11 cellular contexts compared by ENCODE assay signal in genomic region chrX:155745792-155746191, GRCh38.
DNase-seq lines count a peak whose midpoint lies in the region; ATAC-seq and TF ChIP-seq lines count a peak whose summit lies in the region.
"Had no signal": no experiment of that assay in that cellular context is flagged by ENCODE, and none has a peak within 500 bp of the region (broad histone marks: within the 10 kb centered on the region; RNA-seq: fewer than 3 reads in every experiment).

No MANE protein-coding gene starts in this region.

- no peaks in the 10 kb centered on the region for H3F3A ChIP-seq in GM23248 (ENCODE audit: insufficient read depth)

- no peak overlapping the region for H3K4me2 ChIP-seq in GM23248 (ENCODE audit: unreplicated experiment)

- no peak overlapping the region for H2AFZ ChIP-seq in GM23248

- ATAC-seq in HG02852 (IDR thresholded peaks at IDR 0.05; ENCODE audit: unreplicated experiment), result no peak
- ATAC-seq: left lobe of liver; stimulated activated naive B cell treated with anti-CD40 and anti-IgM and Interleukin-4, amounts not matched to agents 10 μg/mL and 1 μg/mL and 100 μg/mL, for 72 hours had no signal

- 29 to 35% methylated on average over 2 of the region's 2 CpGs for WGBS in GM23248 (ENCODE audit: low coverage in 1 of 2, low lambda C conversion rate in 2 of 2, missing lambda C conversion rate in 2 of 2), 2 experiments
- WGBS in adrenal gland, 4 donors, result 12 to 54% (median 28%) methylated on average over 2 of the region's 2 CpGs

- in situ Hi-C loops in GM23248 (cut with MboI), result no loop called here

- TF ChIP-seq CTCF in adrenal gland (IDR thresholded peaks at IDR 0.05), result no peak

- DNase-seq in GM23248, result peak; percentile 44
- DNase-seq in NCI-H2081 (lab: John Stamatoyannopoulos, UW), result peak; percentile 6 to 62
- peak in 5 of 7 donors; percentile 29 to 66 (median 47) for DNase-seq in adrenal gland
- peak; percentile 65 for DNase-seq in left kidney (ENCODE audit: low read depth, low spot score)
- DNase-seq in occipital lobe (lab: John Stamatoyannopoulos, UW), result no peak
- DNase-seq in Kasumi-1 (lab: John Stamatoyannopoulos, UW), result no peak
- DNase-seq in T1000 (lab: John Stamatoyannopoulos, UW), result no peak
- DNase-seq: stimulated activated naive B cell treated with anti-CD40 and anti-IgM and Interleukin-4, amounts not matched to agents 10 μg/mL and 1 μg/mL and 100 μg/mL, for 72 hours had no signal

- H3K4me3 ChIP-seq in GM23248 (no peak overlapping the region), adrenal gland (no peak overlapping the region)
- H3K4me3 ChIP-seq: skin epidermis had no signal

- H3K27me3 ChIP-seq in GM23248 (replicated peaks; ENCODE audit: insufficient read depth) (no peaks in the 10 kb centered on the region), adrenal gland (no peaks in the 10 kb centered on the region)

- H3K27ac ChIP-seq in GM23248 (no peak overlapping the region), adrenal gland (no peak overlapping the region)
- H3K27ac ChIP-seq: skin epidermis had no signal

- H3K9ac ChIP-seq in GM23248, result no peak overlapping the region

- peaks cover 5% of the 10 kb centered on the region; the same call in 1 of the 2 replicates for H3K4me1 ChIP-seq in GM23248 (ENCODE audit: insufficient read depth)
- peaks cover 0 to 14% of the 10 kb centered on the region in 2 donors for H3K4me1 ChIP-seq in adrenal gland (replicated peaks in 1 of 2)

- H3K79me2 ChIP-seq in GM23248 (ENCODE audit: insufficient read depth), result no peaks in the 10 kb centered on the region

- H3K9me3 ChIP-seq in GM23248 (ENCODE audit: low read depth) (no peaks in the 10 kb centered on the region), adrenal gland (replicated peaks in 1 of 3) (no peaks in the 10 kb centered on the region)

- intact Hi-C loops in adrenal gland (cut with DNase I), result no loop called here

- no peaks in the 10 kb centered on the region for H4K20me1 ChIP-seq in GM23248 (ENCODE audit: insufficient read depth)

- H3K36me3 ChIP-seq in GM23248 (ENCODE audit: low read depth) (no peaks in the 10 kb centered on the region), adrenal gland (replicated peaks in 1 of 2) (no peaks in the 10 kb centered on the region)

- TF ChIP-seq POLR2A in adrenal gland (IDR thresholded peaks at IDR 0.05), result no peak

- no peaks in the 10 kb centered on the region for H3K9me2 ChIP-seq in GM23248 (ENCODE audit: insufficient read depth)

Comparison
In these comparisons a context has a peak if more than half of its experiments do, and no peak if none do; other contexts are left out.
1. DNase-seq: peak in GM23248 (single experiment), NCI-H2081 (2 of 2), adrenal gland (5 of 7) and left kidney (single experiment); none in occipital lobe (single experiment), Kasumi-1 (0 of 2) and T1000 (single experiment).